Comparison of ENCODE assay signal across 32 cellular contexts in the genomic region with DNA sequence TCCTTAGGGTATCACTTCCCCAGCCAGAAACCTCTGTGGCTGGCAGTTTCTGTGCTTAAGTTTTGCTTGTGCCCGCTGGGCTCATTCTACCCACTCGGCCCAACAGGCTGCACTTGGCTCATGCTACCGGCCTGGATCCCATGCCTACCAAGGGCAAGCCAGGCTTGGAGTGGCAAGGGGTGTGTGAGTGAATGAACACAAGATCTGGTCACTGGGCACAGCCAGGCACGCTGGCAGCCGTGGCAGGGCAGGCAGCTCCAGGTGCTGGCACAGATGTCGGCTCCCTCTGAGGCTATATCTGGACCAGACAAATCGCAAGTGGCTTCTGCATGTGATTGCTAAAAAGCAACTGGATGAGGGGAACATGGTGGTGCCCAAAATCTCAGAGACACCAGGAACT.
"Had no signal": no experiment of that assay in that cellular context is flagged by ENCODE, and none has a peak within 500 bp of the region (broad histone marks: within the 10 kb centered on the region; RNA-seq: fewer than 3 reads in every experiment).

No MANE protein-coding gene starts in this region.

- H3K27me3 ChIP-seq: SJSA1 had no signal

- DNase-seq: activated CD4-positive, alpha-beta memory T cell treated with anti-CD3 and anti-CD28 coated beads, Interleukin-2, amount 10 ng/mL, durations not matched to agents 7 days and 5 days; activated CD4-positive, alpha-beta T cell treated with anti-CD3 and anti-CD28 coated beads for 1 hour; activated CD4-positive, alpha-beta T cell treated with anti-CD3 and anti-CD28 coated beads for 48 hours; activated CD4-positive, CD25-positive, alpha-beta regulatory T cell; activated CD8-positive, alpha-beta memory T cell treated with anti-CD3 and anti-CD28 coated beads for 24 hours; activated CD8-positive, alpha-beta memory T cell treated with anti-CD3 and anti-CD28 coated beads, Interleukin-2, amount 10 ng/mL, durations not matched to agents 7 days and 5 days; activated CD8-positive, alpha-beta memory T cell treated with anti-CD3 and anti-CD28 coated beads, Interleukin-2, amount 50 U/mL, for 48 hours; activated effector memory CD4-positive, alpha-beta T cell treated with Interleukin-2 at 50 U/mL for 16 hours; activated naive CD4-positive, alpha-beta T cell treated with anti-CD3 and anti-CD28 coated beads, Interleukin-2, amount 10 ng/mL, durations not matched to agents 7 days and 5 days; activated naive CD8-positive, alpha-beta T cell treated with anti-CD3 and anti-CD28 coated beads, Interleukin-2, amount 50 U/mL, for 24 hours; activated T-cell treated with anti-CD3 and anti-CD28 coated beads, Interleukin-2, amount 50 U/mL, for 48 hours; anterior cingulate cortex; central memory CD4-positive, alpha-beta T cell; Karpas-422; KBM-7; NCI-H1048; NCI-H1105 treated with DMSO at 0.1 percent for 48 hours; NCI-H1436; NCI-H1694; NCI-H1930; NCI-H345; NCI-H510A; NCI-H526; NCI-H748 treated with DMSO at 0.1 percent for 48 hours; SHP77 treated with DMSO at 0.1 percent for 48 hours; SK-N-SH; WERI-Rb-1 had no signal

- H3K9ac ChIP-seq: SK-N-SH had no signal

- H3K4me1 ChIP-seq: SJSA1 had no signal

- H3K4me2 ChIP-seq: SK-N-SH had no signal

- H3K9me2 ChIP-seq: SK-N-SH had no signal

- ATAC-seq: activated CD8-positive, alpha-beta memory T cell treated with anti-CD3 and anti-CD28 coated beads, Interleukin-2, amount 10 ng/mL, durations not matched to agents 7 days and 5 days; activated naive CD8-positive, alpha-beta T cell treated with anti-CD3 and anti-CD28 coated beads, Interleukin-2, amount 50 U/mL, for 24 hours had no signal

- H3K36me3 ChIP-seq: SJSA1, WERI-Rb-1 had no signal

- H3K4me3 Mint-ChIP-seq: activated CD4-positive, alpha-beta memory T cell treated with anti-CD3 and anti-CD28 coated beads, Interleukin-2, amount 10 ng/mL, durations not matched to agents 7 days and 5 days; activated CD8-positive, alpha-beta memory T cell treated with anti-CD3 and anti-CD28 coated beads, Interleukin-2, amount 10 ng/mL, durations not matched to agents 7 days and 5 days; activated naive CD4-positive, alpha-beta T cell treated with anti-CD3 and anti-CD28 coated beads, Interleukin-2, amount 10 ng/mL, durations not matched to agents 7 days and 5 days; activated naive CD8-positive, alpha-beta T cell; activated naive CD8-positive, alpha-beta T cell treated with anti-CD3 and anti-CD28 coated beads, Interleukin-2, amount 50 U/mL, for 24 hours; brain; T-helper 1 cell treated with Interleukin-12 subunit alpha and Interleukin-12 subunit beta and Interleukin-4 antibody, amounts not matched to agents 30 μg/mL and 1 μg/mL, for 36 hours; T-helper 2 cell treated with Interferon-gamma antibody and Interleukin-4, amounts not matched to agents 5 μg/mL and 100 μg/mL, for 36 hours had no signal

- H3K27ac Mint-ChIP-seq: activated CD4-positive, alpha-beta memory T cell treated with anti-CD3 and anti-CD28 coated beads, Interleukin-2, amount 10 ng/mL, durations not matched to agents 7 days and 5 days; activated CD8-positive, alpha-beta memory T cell treated with anti-CD3 and anti-CD28 coated beads, Interleukin-2, amount 10 ng/mL, durations not matched to agents 7 days and 5 days; activated naive CD4-positive, alpha-beta T cell treated with anti-CD3 and anti-CD28 coated beads, Interleukin-2, amount 10 ng/mL, durations not matched to agents 7 days and 5 days; activated naive CD8-positive, alpha-beta T cell; activated naive CD8-positive, alpha-beta T cell treated with anti-CD3 and anti-CD28 coated beads, Interleukin-2, amount 50 U/mL, for 24 hours; brain; T-helper 1 cell treated with Interleukin-12 subunit alpha and Interleukin-12 subunit beta and Interleukin-4 antibody, amounts not matched to agents 30 μg/mL and 1 μg/mL, for 36 hours; T-helper 2 cell treated with Interferon-gamma antibody and Interleukin-4, amounts not matched to agents 5 μg/mL and 100 μg/mL, for 36 hours had no signal

- H3K36me3 Mint-ChIP-seq: activated naive CD4-positive, alpha-beta T cell treated with anti-CD3 and anti-CD28 coated beads, Interleukin-2, amount 10 ng/mL, durations not matched to agents 7 days and 5 days; brain had no signal

- H3K27me3 Mint-ChIP-seq: activated CD4-positive, alpha-beta memory T cell treated with anti-CD3 and anti-CD28 coated beads, Interleukin-2, amount 10 ng/mL, durations not matched to agents 7 days and 5 days; activated CD8-positive, alpha-beta memory T cell treated with anti-CD3 and anti-CD28 coated beads, Interleukin-2, amount 10 ng/mL, durations not matched to agents 7 days and 5 days; activated naive CD4-positive, alpha-beta T cell treated with anti-CD3 and anti-CD28 coated beads, Interleukin-2, amount 10 ng/mL, durations not matched to agents 7 days and 5 days; activated naive CD8-positive, alpha-beta T cell; activated naive CD8-positive, alpha-beta T cell treated with anti-CD3 and anti-CD28 coated beads, Interleukin-2, amount 50 U/mL, for 24 hours; brain had no signal

- H3K4me3 ChIP-seq: SJSA1 had no signal

- H3K9me3 ChIP-seq: SJSA1, SK-N-SH had no signal

- H3K27ac ChIP-seq: SJSA1, WERI-Rb-1 had no signal

- H3K4me1 Mint-ChIP-seq: activated CD4-positive, alpha-beta memory T cell treated with anti-CD3 and anti-CD28 coated beads, Interleukin-2, amount 10 ng/mL, durations not matched to agents 7 days and 5 days; activated CD8-positive, alpha-beta memory T cell treated with anti-CD3 and anti-CD28 coated beads, Interleukin-2, amount 10 ng/mL, durations not matched to agents 7 days and 5 days; activated naive CD4-positive, alpha-beta T cell treated with anti-CD3 and anti-CD28 coated beads, Interleukin-2, amount 10 ng/mL, durations not matched to agents 7 days and 5 days; activated naive CD8-positive, alpha-beta T cell treated with anti-CD3 and anti-CD28 coated beads, Interleukin-2, amount 50 U/mL, for 24 hours; brain had no signal
